Comparison of ENCODE assay signal across 14 cellular contexts in genomic region chr14:91159906-91160305, GRCh38. TPM values are rescaled to one million over a fixed set of nuclear protein-coding genes. Genes with fewer than 3 reads are reported as not detected.
DNase-seq lines count a peak whose midpoint lies in the region; ATAC-seq and TF ChIP-seq lines count a peak whose summit lies in the region.
"Had no signal": no experiment of that assay in that cellular context is flagged by ENCODE, and none has a peak within 500 bp of the region (broad histone marks: within the 10 kb centered on the region; RNA-seq: fewer than 3 reads in every experiment).

No MANE protein-coding gene starts in this region.

- WGBS in esophagus muscularis mucosa: 88% methylated on average over 6 of the region's 6 CpGs
- WGBS in smooth muscle cell (ENCODE audit: low lambda C conversion rate): 90% methylated on average over 6 of the region's 6 CpGs

- peaks cover 4% of the 10 kb centered on the region for H3F3A ChIP-seq in smooth muscle cell (ENCODE audit: low read depth)

- no peak for TF ChIP-seq EP300 in esophagus muscularis mucosa (IDR thresholded peaks at IDR 0.05)

- H3K36me3 ChIP-seq in right atrium auricular region (peaks cover 52% of the 10 kb centered on the region), esophagus muscularis mucosa (peaks cover 25 to 74% (median 63%) of the 10 kb centered on the region in 4 donors), gastrocnemius medialis (peaks cover 0 to 19% of the 10 kb centered on the region in 2 donors), A673 (ENCODE audit: insufficient read depth, low read length, poor library complexity, severe bottlenecking) (peaks cover 12% of the 10 kb centered on the region), smooth muscle cell (ENCODE audit: low read depth) (no peaks in the 10 kb centered on the region)

- peaks cover 71% of the 10 kb centered on the region for H3K36me3 Mint-ChIP-seq in activated T-helper 2 cell treated with anti-CD3 and anti-CD28 coated beads, Interferon-gamma antibody, Interleukin-2, Interleukin-4, amounts not matched to agents 10 μg/mL and 5 μg/mL and 100 μg/mL, durations not matched to agents 14 hours and 24 hours and 36 hours (ENCODE audit: low read depth)

- H3K4me3 Mint-ChIP-seq in activated T-helper 2 cell treated with anti-CD3 and anti-CD28 coated beads, Interferon-gamma antibody, Interleukin-2, Interleukin-4, amounts not matched to agents 10 μg/mL and 5 μg/mL and 100 μg/mL, durations not matched to agents 14 hours and 24 hours and 36 hours (ENCODE audit: low read depth): no peak overlapping the region

- H3K9me3 ChIP-seq in right atrium auricular region: no peaks in the 10 kb centered on the region
- no peaks in the 10 kb centered on the region for H3K9me3 ChIP-seq in esophagus muscularis mucosa
- H3K9me3 ChIP-seq in gastrocnemius medialis: no peaks in the 10 kb centered on the region
- H3K9me3 ChIP-seq in A673 (ENCODE audit: low read depth, low read length, poor library complexity, severe bottlenecking): no peaks in the 10 kb centered on the region
- H3K9me3 ChIP-seq in smooth muscle cell (replicated peaks; ENCODE audit: low read depth): no peaks in the 10 kb centered on the region
- H3K9me3 ChIP-seq: A549, Peyer's patch had no signal

- H3K27ac Mint-ChIP-seq in activated T-helper 2 cell treated with anti-CD3 and anti-CD28 coated beads, Interferon-gamma antibody, Interleukin-2, Interleukin-4, amounts not matched to agents 10 μg/mL and 5 μg/mL and 100 μg/mL, durations not matched to agents 14 hours and 24 hours and 36 hours: no peak overlapping the region

- H3K27ac ChIP-seq in right atrium auricular region (peak overlapping the region; percentile 75 to 89), esophagus muscularis mucosa (replicated peaks in 1 of 4) (peak overlapping the region; percentile 11 to 87 (median 55)), gastrocnemius medialis (peak overlapping the region; percentile 85 to 96 (median 92)), A673 (ENCODE audit: low read depth, low read length, poor library complexity, severe bottlenecking) (no peak overlapping the region), smooth muscle cell (ENCODE audit: low read depth) (no peak overlapping the region)
- H3K27ac ChIP-seq: A549, Peyer's patch had no signal

- POLR2A ChIA-PET in A673 (lab: Charles Lee; ENCODE audit: low non-redundant PET): interaction anchor here (0.5 kb wide), 1 partner anchor 13 kb away, joined by 3 read pairs; no protein-coding TSS in a partner anchor

- no peak for TF ChIP-seq CTCF in right atrium auricular region (IDR thresholded peaks at IDR 0.05)
- TF ChIP-seq CTCF in esophagus muscularis mucosa (IDR thresholded peaks at IDR 0.05): no peak
- no peak for TF ChIP-seq CTCF in gastrocnemius medialis (IDR thresholded peaks at IDR 0.05 in 4 of 5, conservative IDR thresholded peaks at IDR 0.05 in 1 of 5)
- TF ChIP-seq CTCF in A673 (conservative IDR thresholded peaks at IDR 0.05; ENCODE audit: low read depth, low read length): no peak
- no peak for TF ChIP-seq CTCF in smooth muscle cell (IDR thresholded peaks at IDR 0.05; ENCODE audit: borderline replicate concordance, insufficient read depth, poor library complexity, severe bottlenecking)

- H4K20me1 ChIP-seq in smooth muscle cell (ENCODE audit: low read depth): no peaks in the 10 kb centered on the region

- intact Hi-C loops in Right ventricle myocardium superior (cut with DNase I) (no loop called here), esophagus muscularis mucosa (cut with DNase I) (no loop called here), gastrocnemius medialis (cut with DNase I; ENCODE audit: low total_unique reads) (loop anchor here (10.0 kb wide), 3 partner anchors 405 to 775 kb away; no protein-coding TSS in a partner anchor), A673 (cut with micrococcal nuclease; ENCODE audit: unreplicated experiment) (no loop called here)
- intact Hi-C loops in activated T-helper 2 cell treated with anti-CD3 and anti-CD28 coated beads, Interferon-gamma antibody, Interleukin-2, Interleukin-4, amounts not matched to agents 10 μg/mL and 5 μg/mL and 100 μg/mL, durations not matched to agents 14 hours and 24 hours and 36 hours (cut with micrococcal nuclease): no loop called here

- no peaks in the 10 kb centered on the region for H3K9me3 Mint-ChIP-seq in activated T-helper 2 cell treated with anti-CD3 and anti-CD28 coated beads, Interferon-gamma antibody, Interleukin-2, Interleukin-4, amounts not matched to agents 10 μg/mL and 5 μg/mL and 100 μg/mL, durations not matched to agents 14 hours and 24 hours and 36 hours

- H3K4me2 ChIP-seq in smooth muscle cell: no peak overlapping the region
- H3K4me2 ChIP-seq: A549 had no signal

- H3K4me1 Mint-ChIP-seq in activated T-helper 2 cell treated with anti-CD3 and anti-CD28 coated beads, Interferon-gamma antibody, Interleukin-2, Interleukin-4, amounts not matched to agents 10 μg/mL and 5 μg/mL and 100 μg/mL, durations not matched to agents 14 hours and 24 hours and 36 hours (ENCODE audit: low read depth): peaks cover 5% of the 10 kb centered on the region

- DNase-seq in right atrium auricular region (ENCODE audit: low spot score): no peak
- no peak for DNase-seq in Right ventricle myocardium superior
- no peak for DNase-seq in esophagus muscularis mucosa (ENCODE audit: extremely low spot score)
- DNase-seq in gastrocnemius medialis: no peak
- no peak for DNase-seq in activated T-helper 2 cell treated with anti-CD3 and anti-CD28 coated beads, Interferon-gamma antibody, Interleukin-2, Interleukin-4, amounts not matched to agents 10 μg/mL and 5 μg/mL and 100 μg/mL, durations not matched to agents 14 hours and 24 hours and 36 hours (ENCODE audit: low spot score)
- no peak for DNase-seq in A673 (ENCODE audit: low spot score)
- no peak for DNase-seq in smooth muscle cell (lab: John Stamatoyannopoulos, UW; ENCODE audit: unreplicated experiment)
- DNase-seq: Calu3, MV-4-11, NCI-H1417 treated with DMSO at 0.1 percent for 48 hours, NCI-H2029, NCI-H510A treated with DMSO at 0.1 percent for 48 hours, Peyer's patch had no signal

- H3K79me2 ChIP-seq in smooth muscle cell (ENCODE audit: low read depth): no peaks in the 10 kb centered on the region

- in situ Hi-C loops in gastrocnemius medialis (cut with MboI; ENCODE audit: low sequenced_read_pairs in 4 of 4): loop anchor here in 2 of 4 donors (25.0 kb wide), 1 partner anchor 773 kb away; the partner anchor contains the start of gene CALM1 (in 2 of the 2)

- CTCF ChIA-PET in A673 (lab: Charles Lee): no interaction called here

- ATAC-seq in Right ventricle myocardium superior (ENCODE audit: poor library complexity): no peak
- ATAC-seq in gastrocnemius medialis: no peak
- ATAC-seq: A549 had no signal

- TF ChIP-seq POLR2A in esophagus muscularis mucosa (IDR thresholded peaks at IDR 0.05; ENCODE audit: low read depth) (no peak), gastrocnemius medialis (IDR thresholded peaks at IDR 0.05) (no peak)

- no peaks in the 10 kb centered on the region for H3K27me3 ChIP-seq in right atrium auricular region
- H3K27me3 ChIP-seq in esophagus muscularis mucosa: no peaks in the 10 kb centered on the region
- no peaks in the 10 kb centered on the region for H3K27me3 ChIP-seq in gastrocnemius medialis
- no peaks in the 10 kb centered on the region for H3K27me3 ChIP-seq in A673 (replicated peaks; ENCODE audit: insufficient read depth, low read depth, low read length, poor library complexity)
- peaks cover 18% of the 10 kb centered on the region for H3K27me3 ChIP-seq in smooth muscle cell (ENCODE audit: low read depth)
- H3K27me3 ChIP-seq: Peyer's patch had no signal

- no peak overlapping the region for H2AFZ ChIP-seq in smooth muscle cell (ENCODE audit: low read depth)

- no peaks in the 10 kb centered on the region for H3K27me3 Mint-ChIP-seq in activated T-helper 2 cell treated with anti-CD3 and anti-CD28 coated beads, Interferon-gamma antibody, Interleukin-2, Interleukin-4, amounts not matched to agents 10 μg/mL and 5 μg/mL and 100 μg/mL, durations not matched to agents 14 hours and 24 hours and 36 hours (ENCODE audit: low read depth)

- H3K4me3 ChIP-seq in right atrium auricular region (no peak overlapping the region), esophagus muscularis mucosa (no peak overlapping the region), gastrocnemius medialis (no peak overlapping the region), A673 (ENCODE audit: low read depth, low read length, poor library complexity, severe bottlenecking) (no peak overlapping the region), smooth muscle cell (no peak overlapping the region)
- H3K4me3 ChIP-seq: A549, Peyer's patch had no signal

- BruUV-seq in A673 (replicated peaks; lab: Mats Ljungman, UMichigan): no TSS peak

- H3K9ac ChIP-seq in smooth muscle cell (ENCODE audit: low read depth): no peak overlapping the region

- H3K4me1 ChIP-seq in right atrium auricular region (peaks cover 0 to 45% of the 10 kb centered on the region in 2 donors), esophagus muscularis mucosa (peaks cover 47 to 67% (median 57%) of the 10 kb centered on the region in 4 donors), gastrocnemius medialis (peaks cover 56 to 73% of the 10 kb centered on the region in 2 donors), A673 (ENCODE audit: insufficient read depth, low read length, poor library complexity, severe bottlenecking) (peaks cover 25% of the 10 kb centered on the region), smooth muscle cell (ENCODE audit: low read depth) (no peaks in the 10 kb centered on the region)

RNA-seq across cellular contexts. Expression of gene DGLUCY, which starts 46.0 kb away (rescaled TPM):
- total RNA-seq in right atrium auricular region: 100 to 1,000 TPM in 1 of 2 donors, 10 to 100 TPM in 1; 81.8 to 136 TPM
- 240 TPM for total RNA-seq in Right ventricle myocardium superior
- total RNA-seq in esophagus muscularis mucosa: 10 to 100 TPM; 47.2 to 88.2 (median 66.5) TPM
- total RNA-seq in gastrocnemius medialis: 10 to 100 TPM; 29.3 to 93.7 (median 67.8) TPM
- 48.5 and 52.1 TPM in 2 replicates for total RNA-seq in activated T-helper 2 cell treated with anti-CD3 and anti-CD28 coated beads, Interferon-gamma antibody, Interleukin-2, Interleukin-4, amounts not matched to agents 10 μg/mL and 5 μg/mL and 100 μg/mL, durations not matched to agents 14 hours and 24 hours and 36 hours
- total RNA-seq in A673 (2021): 26.7 and 36.2 TPM in 2 replicates
- 9.7 and 10.4 TPM in 2 replicates for total RNA-seq in smooth muscle cell
- 11.3 and 15.9 TPM in 2 replicates for polyA plus RNA-seq in smooth muscle cell

Comparison
In these comparisons a context has a peak if more than half of its experiments do, and no peak if none do; other contexts are left out.
1. H3K27ac ChIP-seq: peak in right atrium auricular region (2 of 2), esophagus muscularis mucosa (4 of 4) and gastrocnemius medialis (4 of 4); none in A673 (single experiment) and smooth muscle cell (single experiment).